In genomic region chr3:153164009-153164550, GRCh38 we compare ENCODE assay signal across 9 cellular contexts. TPM values are rescaled to one million over a fixed set of nuclear protein-coding genes. Genes with fewer than 3 reads are reported as not detected.
A peak's percentile ranks its signal among the peaks of the same experiment; 100 is the strongest.
DNase-seq lines count a peak whose midpoint lies in the region; ATAC-seq and TF ChIP-seq lines count a peak whose summit lies in the region.
"Had no signal": no experiment of that assay in that cellular context is flagged by ENCODE, and none has a peak within 500 bp of the region (broad histone marks: within the 10 kb centered on the region; RNA-seq: fewer than 3 reads in every experiment).

No MANE protein-coding gene starts in this region.

- H3K4me3 ChIP-seq in left ventricle myocardium inferior (peak overlapping the region; percentile 97), mesodermal cell (ENCODE audit: extremely low read depth, insufficient read depth, low read length, poor library complexity, severe bottlenecking) (peak overlapping the region; percentile 98), aorta (ENCODE audit: low read length in 2 of 2) (peak overlapping the region; percentile 52 to 89)

- no peak for DNase-seq in left ventricle myocardium inferior
- DNase-seq in Right ventricle myocardium inferior (ENCODE audit: missing footprints): no peak
- DNase-seq in MCF 10A (ENCODE audit: unreplicated experiment): peak; percentile 41
- DNase-seq in aorta: no peak
- no peak for DNase-seq in stimulated activated CD4-positive, alpha-beta T cell treated with anti-CD3 and anti-CD28 coated beads, Interleukin-15, amount 100 ng/mL, for 24 hours

- H3K27me3 Mint-ChIP-seq in MCF 10A (ENCODE audit: insufficient read depth, unreplicated experiment): no peaks in the 10 kb centered on the region

- H3K4me3 Mint-ChIP-seq in MCF 10A (ENCODE audit: unreplicated experiment): peak overlapping the region; percentile 77

- 0% methylated on average over 1 of the region's 3 CpGs; no CpG with 5 or more reads in 1 of the 2 experiments for WGBS in mesodermal cell (ENCODE audit: insufficient coverage in 2 of 2), 2 experiments
- WGBS in aorta, 2 donors: 11 to 15% methylated on average over 3 of the region's 3 CpGs

- TF ChIP-seq CTCF in left ventricle myocardium inferior (IDR thresholded peaks at IDR 0.05; ENCODE audit: borderline replicate concordance): no peak
- TF ChIP-seq CTCF in MCF 10A (IDR thresholded peaks at IDR 0.05; ENCODE audit: unreplicated experiment): no peak

- H3K9me3 Mint-ChIP-seq in MCF 10A (ENCODE audit: unreplicated experiment): no peaks in the 10 kb centered on the region

- H3K36me3 Mint-ChIP-seq in MCF 10A (ENCODE audit: insufficient read depth, unreplicated experiment): peaks cover 45% of the 10 kb centered on the region

- CTCF ChIA-PET in MCF 10A (lab: Yijun Ruan, JAX): interaction anchor here (0.6 to 6.0 kb wide), 17 partner anchors 22 to 806 kb away, joined by 3 to 41 read pairs (median 3); no protein-coding TSS in a partner anchor

- H3K36me3 ChIP-seq in left ventricle myocardium inferior: no peaks in the 10 kb centered on the region
- peaks cover 26% of the 10 kb centered on the region for H3K36me3 ChIP-seq in mesodermal cell (ENCODE audit: control insufficient read depth, insufficient read depth, low read length)
- H3K36me3 ChIP-seq in aorta (ENCODE audit: control insufficient read depth in 1 of 2, insufficient read depth in 2 of 2, low read length in 1 of 2): no peaks in the 10 kb centered on the region

- H3K4me1 ChIP-seq in left ventricle myocardium inferior: peaks cover 71% of the 10 kb centered on the region
- H3K4me1 ChIP-seq in mesodermal cell (ENCODE audit: control insufficient read depth, insufficient read depth, low read length, poor library complexity, severe bottlenecking): peaks cover 27% of the 10 kb centered on the region
- H3K4me1 ChIP-seq in aorta (ENCODE audit: control insufficient read depth in 1 of 2, insufficient read depth in 2 of 2, low read length in 2 of 2): peaks cover 0 to 2% of the 10 kb centered on the region in 2 donors

- TSS peak; percentile 32 for BruUV-seq in MCF 10A (replicated peaks; lab: Mats Ljungman, UMichigan)

- H3K27ac ChIP-seq in left ventricle myocardium inferior (replicated peaks) (peak overlapping the region; percentile 94), mesodermal cell (ENCODE audit: low read depth, low read length, severe bottlenecking) (no peak overlapping the region), aorta (ENCODE audit: low read depth in 1 of 2, low read length in 2 of 2) (no peak overlapping the region)

- ATAC-seq in Right ventricle myocardium inferior: no peak
- ATAC-seq in aorta (ENCODE audit: low FRiP score): no peak
- ATAC-seq in GM18502 (IDR thresholded peaks at IDR 0.05; ENCODE audit: poor library complexity, unreplicated experiment): no peak
- ATAC-seq in GM21526 (IDR thresholded peaks at IDR 0.05; ENCODE audit: low FRiP score, unreplicated experiment): no peak
- ATAC-seq: esophagus mucosa had no signal

- peak overlapping the region; percentile 83 for H3K27ac Mint-ChIP-seq in MCF 10A (ENCODE audit: low read depth, unreplicated experiment)

- intact Hi-C loops in left ventricle myocardium inferior (cut with micrococcal nuclease) (loop anchor here (10.0 kb wide), 1 partner anchor 121 kb away; no protein-coding TSS in a partner anchor), Right ventricle myocardium inferior (cut with DNase I) (loop anchor here (5.0 to 10.0 kb wide), 3 partner anchors 119 to 1153 kb away; no protein-coding TSS in a partner anchor), MCF 10A (cut with micrococcal nuclease) (loop anchor here (5.0 to 10.0 kb wide), 3 partner anchors 271 to 808 kb away; no protein-coding TSS in a partner anchor), aorta (cut with DNase I) (loop anchor here (5.0 to 10.0 kb wide), 3 partner anchors 119 to 271 kb away; no protein-coding TSS in a partner anchor)

- POLR2A ChIA-PET in MCF 10A (lab: Yijun Ruan, JAX): interaction anchor here (0.8 to 13.6 kb wide), 18 partner anchors 7 to 605 kb away, joined by 3 to 456 read pairs (median 5); no protein-coding TSS in a partner anchor

- H3K4me1 Mint-ChIP-seq in MCF 10A (ENCODE audit: insufficient read depth, unreplicated experiment): peaks cover 33% of the 10 kb centered on the region

- H3K9me3 ChIP-seq in left ventricle myocardium inferior (replicated peaks) (no peaks in the 10 kb centered on the region), mesodermal cell (ENCODE audit: control insufficient read depth, low read length) (no peaks in the 10 kb centered on the region), aorta (ENCODE audit: control insufficient read depth, low read length) (no peaks in the 10 kb centered on the region)

- H3K27me3 ChIP-seq in left ventricle myocardium inferior (ENCODE audit: low read depth): no peaks in the 10 kb centered on the region
- H3K27me3 ChIP-seq in aorta (ENCODE audit: control insufficient read depth in 1 of 2, insufficient read depth in 2 of 2, low read length in 1 of 2): peaks cover 0 to 2% of the 10 kb centered on the region in 2 donors

RNA-seq across cellular contexts. Expression of gene RAP2B, which starts 2.1 kb away (rescaled TPM):
- total RNA-seq in left ventricle myocardium inferior: 2.7 TPM
- 3.3 TPM for total RNA-seq in Right ventricle myocardium inferior
- 15.0 and 19.3 TPM in 2 replicates for total RNA-seq in MCF 10A (2022)
- 14.9 TPM for polyA plus RNA-seq in mesodermal cell (2013, experiment 1 of 2)
- polyA plus RNA-seq in mesodermal cell (2013, experiment 2 of 2): 14.5 TPM
- total RNA-seq in aorta: 10 to 100 TPM; 11.3 to 20.7 TPM
- polyA plus RNA-seq in aorta: 1 to 10 TPM; 2.4 to 4.1 TPM
